Comparison of ENCODE assay signal across 19 cellular contexts in genomic region chr3:5001805-5002173, GRCh38. TPM values are rescaled to one million over a fixed set of nuclear protein-coding genes. Genes with fewer than 3 reads are reported as not detected.
DNase-seq lines count a peak whose midpoint lies in the region; ATAC-seq and TF ChIP-seq lines count a peak whose summit lies in the region.
"Had no signal": no experiment of that assay in that cellular context is flagged by ENCODE, and none has a peak within 500 bp of the region (broad histone marks: within the 10 kb centered on the region; RNA-seq: fewer than 3 reads in every experiment).

No MANE protein-coding gene starts in this region.

- H3K4me3 ChIP-seq in mesendoderm (ENCODE audit: low read length) (no peak overlapping the region), mucosa of descending colon (no peak overlapping the region)
- H3K4me3 ChIP-seq: SK-N-MC, skin epidermis, suprapubic skin, uterus had no signal

- H3K27me3 Mint-ChIP-seq in activated CD8-positive, alpha-beta T cell treated with anti-CD3 and anti-CD28 coated beads, Interleukin-2, amount 10 ng/mL, durations not matched to agents 7 days and 5 days (ENCODE audit: low read depth): no peaks in the 10 kb centered on the region
- H3K27me3 Mint-ChIP-seq: activated naive CD8-positive, alpha-beta T cell had no signal

- no peak overlapping the region for H3K18ac ChIP-seq in mesendoderm (ENCODE audit: low read length)

- H3K56ac ChIP-seq in mesendoderm (ENCODE audit: low read length): no peak overlapping the region

- in situ Hi-C loops in ACHN (cut with HindIII; ENCODE audit: low pct_ligation_motif_present, low pct_unique_long_range_greater_than_20kb, low sequenced_read_pairs): no loop called here

- POLR2A ChIA-PET in activated CD8-positive, alpha-beta T cell treated with anti-CD3 and anti-CD28 coated beads, Interleukin-2, amount 10 ng/mL, durations not matched to agents 7 days and 5 days (lab: Charles Lee): interaction anchor here (2.1 to 8.0 kb wide), 4 partner anchors 10 to 23 kb away, joined by 9 to 73 read pairs (median 18); partner anchors contain the start of gene BHLHE40

- H3K4me1 ChIP-seq in mesendoderm (ENCODE audit: control insufficient read depth, low read depth, low read length) (peaks cover 27% of the 10 kb centered on the region), mucosa of descending colon (ENCODE audit: low read depth) (no peaks in the 10 kb centered on the region)
- H3K4me1 ChIP-seq: uterus had no signal

- H2AK5ac ChIP-seq in mesendoderm (ENCODE audit: low read length): no peak overlapping the region

- no peaks in the 10 kb centered on the region for H3K9me3 ChIP-seq in mucosa of descending colon
- H3K9me3 ChIP-seq: suprapubic skin, uterus had no signal

- H2BK120ac ChIP-seq in mesendoderm (ENCODE audit: low read depth, low read length): no peak overlapping the region

- no peaks in the 10 kb centered on the region for H3K79me2 ChIP-seq in mesendoderm (ENCODE audit: control insufficient read depth, insufficient read depth, low read length)

- H4K8ac ChIP-seq in mesendoderm (ENCODE audit: low read depth, low read length): no peak overlapping the region

- no peak overlapping the region for H3K4me3 Mint-ChIP-seq in activated CD8-positive, alpha-beta T cell treated with anti-CD3 and anti-CD28 coated beads, Interleukin-2, amount 10 ng/mL, durations not matched to agents 7 days and 5 days
- H3K4me3 Mint-ChIP-seq: activated naive CD8-positive, alpha-beta T cell; CD14-positive monocyte had no signal

- no peak for TF ChIP-seq CTCF in mucosa of descending colon (IDR thresholded peaks at IDR 0.05)

- no peak overlapping the region for H4K5ac ChIP-seq in mesendoderm (ENCODE audit: low read length)

- no peak for ATAC-seq in activated naive CD4-positive, alpha-beta T cell treated with anti-CD3 and anti-CD28 coated beads, Interleukin-2, amount 50 U/mL, for 72 hours
- no peak for ATAC-seq in activated CD8-positive, alpha-beta T cell treated with anti-CD3 and anti-CD28 coated beads, Interleukin-2, amount 10 ng/mL, durations not matched to agents 7 days and 5 days
- ATAC-seq in mucosa of descending colon: no peak

- no peaks in the 10 kb centered on the region for H3K36me3 ChIP-seq in mesendoderm (ENCODE audit: control insufficient read depth, insufficient read depth, low read length)
- H3K36me3 ChIP-seq in mucosa of descending colon (ENCODE audit: low read depth): no peaks in the 10 kb centered on the region
- H3K36me3 ChIP-seq: suprapubic skin, uterus, WERI-Rb-1 had no signal

- no peak overlapping the region for H3K4me2 ChIP-seq in mesendoderm (ENCODE audit: low read length)

- intact Hi-C loops in mucosa of descending colon (cut with DNase I, micrococcal nuclease): no loop called here

- H3K4ac ChIP-seq in mesendoderm (ENCODE audit: low read depth, low read length): no peak overlapping the region

- peak overlapping the region; percentile 68 for H3K27ac ChIP-seq in mesendoderm (ENCODE audit: low read depth, low read length)
- H3K27ac ChIP-seq: epithelial cell of prostate, SK-N-MC, skin epidermis, suprapubic skin, uterus, WERI-Rb-1 had no signal

- no peaks in the 10 kb centered on the region for H3K9me3 Mint-ChIP-seq in activated naive CD4-positive, alpha-beta T cell treated with anti-CD3 and anti-CD28 coated beads, Interleukin-2, amount 50 U/mL, for 72 hours
- H3K9me3 Mint-ChIP-seq in activated CD8-positive, alpha-beta T cell treated with anti-CD3 and anti-CD28 coated beads, Interleukin-2, amount 10 ng/mL, durations not matched to agents 7 days and 5 days (ENCODE audit: insufficient read depth): no peaks in the 10 kb centered on the region

- peak overlapping the region; percentile 51 to 68 for H3K27ac Mint-ChIP-seq in activated naive CD4-positive, alpha-beta T cell treated with anti-CD3 and anti-CD28 coated beads, Interleukin-2, amount 50 U/mL, for 72 hours
- peak overlapping the region; percentile 84 for H3K27ac Mint-ChIP-seq in activated CD8-positive, alpha-beta T cell treated with anti-CD3 and anti-CD28 coated beads, Interleukin-2, amount 10 ng/mL, durations not matched to agents 7 days and 5 days

- no peak overlapping the region for H3K9ac ChIP-seq in mesendoderm (ENCODE audit: low read length)

- H3K36me3 Mint-ChIP-seq in activated naive CD4-positive, alpha-beta T cell treated with anti-CD3 and anti-CD28 coated beads, Interleukin-2, amount 50 U/mL, for 72 hours: peaks cover 0 to 6% of the 10 kb centered on the region in 2 donors
- H3K36me3 Mint-ChIP-seq in activated CD8-positive, alpha-beta T cell treated with anti-CD3 and anti-CD28 coated beads, Interleukin-2, amount 10 ng/mL, durations not matched to agents 7 days and 5 days (ENCODE audit: low read depth): no peaks in the 10 kb centered on the region
- H3K36me3 Mint-ChIP-seq: activated naive CD8-positive, alpha-beta T cell had no signal

- no peak overlapping the region for H2BK5ac ChIP-seq in mesendoderm (ENCODE audit: low read length)

- H3K27me3 ChIP-seq in mesendoderm (ENCODE audit: insufficient read depth, low read length, poor library complexity): no peaks in the 10 kb centered on the region
- H3K27me3 ChIP-seq: suprapubic skin, uterus had no signal

- WGBS in mesendoderm (ENCODE audit: extremely low coverage, insufficient coverage, low lambda C conversion rate): no CpG with 5 or more reads among the region's 1 CpG

- CTCF ChIA-PET in activated CD8-positive, alpha-beta T cell treated with anti-CD3 and anti-CD28 coated beads, Interleukin-2, amount 10 ng/mL, durations not matched to agents 7 days and 5 days (lab: Charles Lee): interaction anchor here (0.8 to 4.8 kb wide), 9 partner anchors 10 to 291 kb away, joined by 3 to 23 read pairs (median 4); partner anchors contain the start of gene BHLHE40

- H2BK15ac ChIP-seq in mesendoderm (replicated peaks; ENCODE audit: low read depth): no peak overlapping the region

- H3K79me1 ChIP-seq in mesendoderm (ENCODE audit: low read length): no peaks in the 10 kb centered on the region

- no peak overlapping the region for H3K23ac ChIP-seq in mesendoderm (ENCODE audit: low read length)

- no peak for DNase-seq in activated naive CD4-positive, alpha-beta T cell treated with anti-CD3 and anti-CD28 coated beads, Interleukin-2, amount 50 U/mL, for 72 hours (ENCODE audit: low spot score in 2 of 2)
- DNase-seq in activated naive CD4-positive, alpha-beta T cell treated with anti-CD3 and anti-CD28 coated beads, Interleukin-2, amount 50 U/mL, for 16 hours: no peak
- no peak for DNase-seq in activated CD8-positive, alpha-beta T cell treated with anti-CD3 and anti-CD28 coated beads, Interleukin-2, amount 10 ng/mL, durations not matched to agents 7 days and 5 days
- DNase-seq in mesendoderm (no peak), ACHN (no peak), mucosa of descending colon (no peak), NCI-H524 (lab: John Stamatoyannopoulos, UW) (no peak)
- DNase-seq: cerebellar nuclear complex, Karpas-422, mammary epithelial cell, NCI-H1694, uterus, WERI-Rb-1 had no signal

- H3K4me1 Mint-ChIP-seq in activated CD8-positive, alpha-beta T cell treated with anti-CD3 and anti-CD28 coated beads, Interleukin-2, amount 10 ng/mL, durations not matched to agents 7 days and 5 days (ENCODE audit: low read depth): peaks cover 84% of the 10 kb centered on the region

RNA-seq across cellular contexts. Expression of gene BHLHE40, which starts 22.6 kb away (rescaled TPM):
- 100 to 1,000 TPM; 228 to 369 TPM for total RNA-seq in activated naive CD4-positive, alpha-beta T cell treated with anti-CD3 and anti-CD28 coated beads, Interleukin-2, amount 50 U/mL, for 72 hours
- total RNA-seq in activated CD8-positive, alpha-beta T cell treated with anti-CD3 and anti-CD28 coated beads, Interleukin-2, amount 10 ng/mL, durations not matched to agents 7 days and 5 days: 100 to 1,000 TPM; 209 to 219 TPM
- 22.9 TPM for polyA plus RNA-seq in mesendoderm (2013, experiment 1 of 2)
- polyA plus RNA-seq in mesendoderm (2013, experiment 2 of 2): 23.5 TPM
- 10 to 100 TPM; 40.2 to 45.5 (median 42.9) TPM for total RNA-seq in mucosa of descending colon

Comparison
In these comparisons a context has a peak if more than half of its experiments do, and no peak if none do; other contexts are left out.
1. RNA of gene BHLHE40, which starts 22.6 kb away (total RNA-seq): 228 to 369 TPM in activated naive CD4-positive, alpha-beta T cell treated with anti-CD3 and anti-CD28 coated beads, Interleukin-2, amount 50 U/mL, for 72 hours and 209 to 219 TPM in activated CD8-positive, alpha-beta T cell treated with anti-CD3 and anti-CD28 coated beads, Interleukin-2, amount 10 ng/mL, durations not matched to agents 7 days and 5 days; 40.2 to 45.5 TPM in mucosa of descending colon; every median in the first group is over 4 times any median in the second.